Comparison of ENCODE assay signal across 1 cellular context in genomic region chr3:144931590-144931989, GRCh38.
TF ChIP-seq lines count a peak whose summit lies in the region.

No MANE protein-coding gene starts in this region.

TF ChIP-seq in GM23338, 12 proteins besides CTCF, POLR2A, EP300 and RAD21 (continued from another document):
- TF ChIP-seq, protein P1, sequence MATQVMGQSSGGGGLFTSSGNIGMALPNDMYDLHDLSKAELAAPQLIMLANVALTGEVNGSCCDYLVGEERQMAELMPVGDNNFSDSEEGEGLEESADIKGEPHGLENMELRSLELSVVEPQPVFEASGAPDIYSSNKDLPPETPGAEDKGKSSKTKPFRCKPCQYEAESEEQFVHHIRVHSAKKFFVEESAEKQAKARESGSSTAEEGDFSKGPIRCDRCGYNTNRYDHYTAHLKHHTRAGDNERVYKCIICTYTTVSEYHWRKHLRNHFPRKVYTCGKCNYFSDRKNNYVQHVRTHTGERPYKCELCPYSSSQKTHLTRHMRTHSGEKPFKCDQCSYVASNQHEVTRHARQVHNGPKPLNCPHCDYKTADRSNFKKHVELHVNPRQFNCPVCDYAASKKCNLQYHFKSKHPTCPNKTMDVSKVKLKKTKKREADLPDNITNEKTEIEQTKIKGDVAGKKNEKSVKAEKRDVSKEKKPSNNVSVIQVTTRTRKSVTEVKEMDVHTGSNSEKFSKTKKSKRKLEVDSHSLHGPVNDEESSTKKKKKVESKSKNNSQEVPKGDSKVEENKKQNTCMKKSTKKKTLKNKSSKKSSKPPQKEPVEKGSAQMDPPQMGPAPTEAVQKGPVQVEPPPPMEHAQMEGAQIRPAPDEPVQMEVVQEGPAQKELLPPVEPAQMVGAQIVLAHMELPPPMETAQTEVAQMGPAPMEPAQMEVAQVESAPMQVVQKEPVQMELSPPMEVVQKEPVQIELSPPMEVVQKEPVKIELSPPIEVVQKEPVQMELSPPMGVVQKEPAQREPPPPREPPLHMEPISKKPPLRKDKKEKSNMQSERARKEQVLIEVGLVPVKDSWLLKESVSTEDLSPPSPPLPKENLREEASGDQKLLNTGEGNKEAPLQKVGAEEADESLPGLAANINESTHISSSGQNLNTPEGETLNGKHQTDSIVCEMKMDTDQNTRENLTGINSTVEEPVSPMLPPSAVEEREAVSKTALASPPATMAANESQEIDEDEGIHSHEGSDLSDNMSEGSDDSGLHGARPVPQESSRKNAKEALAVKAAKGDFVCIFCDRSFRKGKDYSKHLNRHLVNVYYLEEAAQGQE (IDR thresholded peaks at IDR 0.05; ENCODE audit: unreplicated experiment): no peak
- TF ChIP-seq STAT1 (IDR thresholded peaks at IDR 0.05; ENCODE audit: unreplicated experiment): no peak
- TF ChIP-seq NANOG (IDR thresholded peaks at IDR 0.05; ENCODE audit: borderline replicate concordance): no peak
- TF ChIP-seq POLR2AphosphoS5 (IDR thresholded peaks at IDR 0.05; ENCODE audit: low read depth): no peak
- no peak for TF ChIP-seq JUNB (IDR thresholded peaks at IDR 0.05; ENCODE audit: unreplicated experiment)
- TF ChIP-seq ZNF462 (CRISPR knock-in tag; IDR thresholded peaks at IDR 0.05): no peak
- TF ChIP-seq CREB1 (CRISPR knock-in tag; IDR thresholded peaks at IDR 0.05; ENCODE audit: low read depth): no peak
- no peak for TF ChIP-seq EZH2 (IDR thresholded peaks at IDR 0.05; ENCODE audit: low read depth, unreplicated experiment)
- no peak for TF ChIP-seq ZNF331 (CRISPR knock-in tag; IDR thresholded peaks at IDR 0.05; ENCODE audit: low read depth)
- no peak for TF ChIP-seq ZNF114 (CRISPR knock-in tag; IDR thresholded peaks at IDR 0.05)
